Comparison of ENCODE assay signal across 8 cellular contexts in genomic region chr19:4328243-4328990, GRCh38. TPM values are rescaled to one million over a fixed set of nuclear protein-coding genes. Genes with fewer than 3 reads are reported as not detected.
DNase-seq lines count a peak whose midpoint lies in the region; ATAC-seq and TF ChIP-seq lines count a peak whose summit lies in the region.

No MANE protein-coding gene starts in this region.

- H4K20me1 ChIP-seq in BLaER1 (no peaks in the 10 kb centered on the region), hepatocyte (ENCODE audit: insufficient read depth, poor library complexity, severe bottlenecking) (no peaks in the 10 kb centered on the region)

- H2AFZ ChIP-seq in hepatocyte: peak overlapping the region; percentile 55

- H3K4me1 ChIP-seq in BLaER1 (peaks cover 28% of the 10 kb centered on the region), hepatocyte (ENCODE audit: insufficient read depth) (peaks cover 12% of the 10 kb centered on the region), vagina (peaks cover 22% of the 10 kb centered on the region)

- H3K36me3 ChIP-seq in BLaER1: 0 out of 2 replicates have a peak, but pooled peaks cover 7% of the 10 kb centered on the region
- no peaks in the 10 kb centered on the region for H3K36me3 ChIP-seq in hepatocyte (replicated peaks; ENCODE audit: insufficient read depth, low read depth)
- no peaks in the 10 kb centered on the region for H3K36me3 ChIP-seq in vagina

- TF ChIP-seq CTCF in hepatocyte (IDR thresholded peaks at IDR 0.05; ENCODE audit: poor library complexity) (no peak), vagina (IDR thresholded peaks at IDR 0.05) (no peak)

- no peaks in the 10 kb centered on the region for H3K79me2 ChIP-seq in hepatocyte

- peak overlapping the region; percentile 73 for H3K4me3 ChIP-seq in BLaER1
- peak overlapping the region; percentile 30 for H3K4me3 ChIP-seq in hepatocyte
- H3K4me3 ChIP-seq in vagina: peak overlapping the region; percentile 52 to 54

- H3K9me3 ChIP-seq in BLaER1 (no peaks in the 10 kb centered on the region), hepatocyte (ENCODE audit: low read depth) (no peaks in the 10 kb centered on the region), vagina (no peaks in the 10 kb centered on the region)

- intact Hi-C loops in vagina (cut with DNase I): no loop called here

- DNase-seq in HT1080 (ENCODE audit: low read depth) (peak; percentile 75), T-helper 1 cell (peak; percentile 86 to 97 (median 89)), amniotic stem cell (lab: John Stamatoyannopoulos, UW) (peak; percentile 93), hepatocyte (ENCODE audit: low spot score) (peak; percentile 97), retina (peak; percentile 94), vagina (ENCODE audit: extremely low spot score in 2 of 2) (peak in 1 of 2 donors; percentile 97)

- WGBS in hepatocyte (ENCODE audit: low lambda C conversion rate, missing lambda C conversion rate): 9% methylated on average over 30 of the region's 49 CpGs

- ATAC-seq in GM19463 (IDR thresholded peaks at IDR 0.05; ENCODE audit: unreplicated experiment): peak; percentile 82

- no peaks in the 10 kb centered on the region for H3K9me2 ChIP-seq in hepatocyte (replicated peaks; ENCODE audit: insufficient read depth)

- H3K27me3 ChIP-seq in BLaER1: peaks cover 7% of the 10 kb centered on the region; the same call in 1 of the 2 replicates
- no peaks in the 10 kb centered on the region for H3K27me3 ChIP-seq in hepatocyte
- H3K27me3 ChIP-seq in vagina: no peaks in the 10 kb centered on the region

- H3K27ac ChIP-seq in BLaER1 (peak overlapping the region; percentile 91), hepatocyte (no peak overlapping the region), vagina (peak overlapping the region; percentile 39)

- peak in 1 of 2 donors; percentile 11 for TF ChIP-seq POLR2A in vagina (IDR thresholded peaks at IDR 0.05)

- peak overlapping the region; percentile 84 for H3K9ac ChIP-seq in BLaER1

- H3K4me2 ChIP-seq in BLaER1: peak overlapping the region; percentile 94
- peak overlapping the region; percentile 88 for H3K4me2 ChIP-seq in hepatocyte

RNA-seq across cellular contexts. Expression of gene STAP2, which starts 10.2 kb away (rescaled TPM):
- 2.3 and 3.6 TPM in 2 replicates for total RNA-seq in HT1080 (2014; rRNA removed; shearing (Covaris generic))
- 3.8 and 4.1 TPM in 2 replicates for polyA plus RNA-seq in HT1080 (2015; cell fraction: cytosol; rRNA removed)
- 3.6 and 4.0 TPM in 2 replicates for polyA plus RNA-seq in HT1080 (2015; cell fraction: nucleus; rRNA removed)
- total RNA-seq in hepatocyte (27.5 and 28.1 TPM in 2 replicates), vagina (29.2 TPM)
- polyA plus RNA-seq in hepatocyte: 34.4 and 45.2 TPM in 2 replicates

RNA-seq across cellular contexts. Expression of gene MPND, which starts 14.9 kb away (rescaled TPM):
- 1.3 and 2.7 TPM in 2 replicates for total RNA-seq in HT1080 (2014; rRNA removed; shearing (Covaris generic))
- 4.0 and 6.3 TPM in 2 replicates for polyA plus RNA-seq in HT1080 (2015; cell fraction: cytosol; rRNA removed)
- polyA plus RNA-seq in HT1080 (2015; cell fraction: nucleus; rRNA removed): 4.5 and 4.6 TPM in 2 replicates
- total RNA-seq in hepatocyte (11.2 and 16.6 TPM in 2 replicates), vagina (10.1 TPM)
- polyA plus RNA-seq in hepatocyte: 17.0 and 21.9 TPM in 2 replicates

RNA-seq across cellular contexts. Expression of gene FSD1, which starts 24.0 kb away (rescaled TPM):
- 9.7 and 10.0 TPM in 2 replicates for total RNA-seq in HT1080 (2014; rRNA removed; shearing (Covaris generic))
- polyA plus RNA-seq in HT1080 (2015; cell fraction: cytosol; rRNA removed): 24.0 and 28.3 TPM in 2 replicates
- 49.6 and 58.9 TPM in 2 replicates for polyA plus RNA-seq in HT1080 (2015; cell fraction: nucleus; rRNA removed)
- total RNA-seq in hepatocyte (1.2 and 6.3 TPM in 2 replicates), vagina (1.7 TPM)
- 2.4 and 2.8 TPM in 2 replicates for polyA plus RNA-seq in hepatocyte

RNA-seq across cellular contexts. Expression of gene TMIGD2, which starts 26.2 kb away (rescaled TPM):
- total RNA-seq in HT1080 (2014; rRNA removed; shearing (Covaris generic)): not detected in 2 replicates
- polyA plus RNA-seq in HT1080 (2015; cell fraction: cytosol; rRNA removed): 0.06 TPM in 1 of 2 replicates, not detected in the other
- not detected in 2 replicates for polyA plus RNA-seq in HT1080 (2015; cell fraction: nucleus; rRNA removed)
- total RNA-seq in hepatocyte (not detected in 2 replicates), vagina (not detected)
- 0.55 TPM in 1 of 2 replicates, not detected in the other for polyA plus RNA-seq in hepatocyte

RNA-seq across cellular contexts. Expression of gene SHD, which starts 49.4 kb away (rescaled TPM):
- total RNA-seq in HT1080 (2014; rRNA removed; shearing (Covaris generic)): not detected in 2 replicates
- not detected in 2 replicates for polyA plus RNA-seq in HT1080 (2015; cell fraction: cytosol; rRNA removed)
- not detected in 2 replicates for polyA plus RNA-seq in HT1080 (2015; cell fraction: nucleus; rRNA removed)
- total RNA-seq in hepatocyte (0.08 TPM in 1 of 2 replicates, not detected in the other), vagina (not detected)
- 3.4 and 4.6 TPM in 2 replicates for polyA plus RNA-seq in hepatocyte
